ENCODE assay signal across 8 cellular contexts in genomic region chr14:102086972-102087761, GRCh38. TPM values are rescaled to one million over a fixed set of nuclear protein-coding genes. Genes with fewer than 3 reads are reported as not detected.
A peak's percentile ranks its signal among the peaks of the same experiment; 100 is the strongest.
DNase-seq lines count a peak whose midpoint lies in the region; ATAC-seq, FAIRE-seq and TF ChIP-seq lines count a peak whose summit lies in the region.

TSS of gene HSP90AA1 (minus strand) at chr14:102087044. CDS start at chr14:102086378, 666 bp downstream.

- DNase-seq in GM12892 (ENCODE audit: insufficient read length): peak; percentile 87
- peak; percentile 80 for DNase-seq in NCI-H146 (lab: John Stamatoyannopoulos, UW)
- peak; percentile 86 to 96 (median 91) for DNase-seq in T-cell
- peak; percentile 94 to 97 (median 96) for DNase-seq in heart left ventricle
- peak; percentile 99 for DNase-seq in posterior vena cava (ENCODE audit: low spot score)
- peak; percentile 91 to 99 for DNase-seq in upper lobe of left lung

- TF ChIP-seq POLR2A in GM12892 (IDR thresholded peaks at IDR 0.05; ENCODE audit: low read depth, low read length) (peak; percentile 99), heart left ventricle (IDR thresholded peaks at IDR 0.05) (peak; percentile 61 to 97), upper lobe of left lung (IDR thresholded peaks at IDR 0.05) (peak; percentile 90 to 99 (median 98))

- TF ChIP-seq EP300 in upper lobe of left lung (IDR thresholded peaks at IDR 0.05): peak in 1 of 4 donors; percentile 84

- H3K4me3 ChIP-seq in heart left ventricle (peak within 1 kb of the TSS; percentile 73 to 99 (median 92)), upper lobe of left lung (peak within 1 kb of the TSS; percentile 55 to 91 (median 78))

- CTCF ChIA-PET in T-cell (lab: Charles Lee): interaction anchor here in 1 of 2 donors (0.6 kb wide), 1 partner anchor 9 kb away, joined by 3 read pairs; no protein-coding TSS in a partner anchor

- H3K4me1 Mint-ChIP-seq in T-cell: peaks cover 60 to 64% (median 63%) of the 10 kb centered on the region in 3 donors

- POLR2A ChIA-PET in T-cell (lab: Charles Lee): no interaction called here

- intact Hi-C loops in heart left ventricle (cut with DNase I): loop anchor here in 6 of 10 donors (5.0 to 10.0 kb wide), 7 partner anchors 50 to 230 kb away; partner anchors contain the start of genes DYNC1H1 (in 2 of the 6), ZNF839 (in 2 of the 6) and WDR20 (in 1 of the 6)
- intact Hi-C loops in posterior vena cava (cut with DNase I): no loop called here

- peaks cover 2 to 40% (median 36%) of the 10 kb centered on the region in 9 donors for H3K36me3 ChIP-seq in heart left ventricle
- peaks cover 26 to 38% (median 31%) of the 10 kb centered on the region in 4 donors for H3K36me3 ChIP-seq in upper lobe of left lung

- peak in 5 of 12 donors; percentile 13 to 54 (median 36) for TF ChIP-seq CTCF in heart left ventricle (IDR thresholded peaks at IDR 0.05)
- peak in 4 of 6 experiments; percentile 6 to 34 (median 10) for TF ChIP-seq CTCF in upper lobe of left lung (IDR thresholded peaks at IDR 0.05)

- H3K27me3 Mint-ChIP-seq in T-cell: no peaks in the 10 kb centered on the region

- ATAC-seq in HG02840 (IDR thresholded peaks at IDR 0.05; ENCODE audit: low FRiP score, unreplicated experiment): peak; percentile 83
- peak; percentile 81 to 84 (median 82) for ATAC-seq in T-cell (replicated peaks in 1 of 4)
- ATAC-seq in heart left ventricle: peak; percentile 71 to 93 (median 86)
- peak; percentile 91 to 95 for ATAC-seq in upper lobe of left lung (ENCODE audit: low FRiP score in 2 of 2)

- H3K4me3 Mint-ChIP-seq in T-cell: peak within 1 kb of the TSS; percentile 85 to 97 (median 94)

- FAIRE-seq in GM12892 (lab: Jason Lieb, UNC): peak; percentile 86

- H3K4me1 ChIP-seq in heart left ventricle (peaks cover 14 to 53% (median 39%) of the 10 kb centered on the region in 12 donors), upper lobe of left lung (peaks cover 33 to 52% (median 47%) of the 10 kb centered on the region in 4 donors)

- H3K27ac ChIP-seq in adipose tissue (ENCODE audit: low read depth, low read length) (peak within 1 kb of the TSS; percentile 76), heart left ventricle (peak within 1 kb of the TSS; percentile 98 to 100 (median 100)), upper lobe of left lung (peak within 1 kb of the TSS; percentile 99 to 100 (median 100))

- peaks cover 38% of the 10 kb centered on the region for H3K36me3 Mint-ChIP-seq in T-cell

- no peaks in the 10 kb centered on the region for H3K27me3 ChIP-seq in heart left ventricle
- H3K27me3 ChIP-seq in upper lobe of left lung: no peaks in the 10 kb centered on the region

- peak within 1 kb of the TSS; percentile 96 to 97 for H3K27ac Mint-ChIP-seq in T-cell

- H3K9me3 ChIP-seq in heart left ventricle (no peaks in the 10 kb centered on the region), upper lobe of left lung (no peaks in the 10 kb centered on the region)

- H3K9me3 Mint-ChIP-seq in T-cell: no peaks in the 10 kb centered on the region

- WGBS in adipose tissue, 3 donors: 0 to 1% (median 1%) methylated on average over 95 to 106 of the region's 106 CpGs
- WGBS in heart left ventricle, 4 donors: 0 to 1% (median 0%) methylated on average over 27 to 106 of the region's 106 CpGs
- 1% methylated on average over 24 to 77 of the region's 106 CpGs for WGBS in upper lobe of left lung, 2 donors

RNA-seq across cellular contexts. Expression of gene HSP90AA1, which starts in this region (rescaled TPM):
- polyA plus RNA-seq in GM12892 (2012; ENCODE audit: missing spikeins): 842 TPM
- total RNA-seq in T-cell (100 to 1,000 TPM; 230 to 471 (median 263) TPM), heart left ventricle (100 to 1,000 TPM; 351 to 854 (median 427) TPM), posterior vena cava (100 to 1,000 TPM; 274 to 464 TPM), upper lobe of left lung (100 to 1,000 TPM; 147 to 509 (median 258) TPM)
- polyA plus RNA-seq in adipose tissue (100 to 1,000 TPM; 140 to 355 (median 298) TPM), heart left ventricle (100 to 1,000 TPM; 377 to 956 TPM)

Comparison
In these comparisons a context has a peak if more than half of its experiments do, and no peak if none do; other contexts are left out.
1. Peak in every context shown above with its lines: DNase-seq, ATAC-seq, H3K4me3 ChIP-seq and H3K27ac ChIP-seq.
2. intact Hi-C loops: an anchor here in heart left ventricle (5.0 to 10.0 kb wide); none called in posterior vena cava.